Comparison of ENCODE assay signal across 24 cellular contexts in the genomic region with DNA sequence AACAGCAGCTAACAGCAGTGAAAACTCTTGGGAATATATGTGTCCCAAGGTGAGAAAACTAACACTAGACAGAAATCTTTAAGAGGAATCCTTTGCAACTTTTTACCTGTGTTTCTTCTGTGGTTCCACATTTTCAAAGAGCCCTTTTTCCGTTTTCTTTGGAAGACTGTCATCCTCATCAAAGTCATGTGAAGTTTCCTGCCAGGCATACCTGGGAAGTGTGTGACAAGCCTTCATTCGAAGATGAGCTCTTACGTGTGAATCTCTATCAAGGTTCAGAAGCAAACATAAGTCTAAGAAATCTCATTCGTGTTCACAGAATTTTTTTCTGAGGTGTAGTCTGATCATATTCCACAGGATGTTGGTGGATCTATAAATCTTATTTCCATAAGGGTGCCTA.
"Had no signal": no experiment of that assay in that cellular context is flagged by ENCODE, and none has a peak within 500 bp of the region (broad histone marks: within the 10 kb centered on the region; RNA-seq: fewer than 3 reads in every experiment).

No MANE protein-coding gene starts in this region.

- H3K27me3 ChIP-seq: stomach, suprapubic skin, testis, thyroid gland, tibial artery, tibial nerve, transverse colon, upper lobe of left lung, uterus, vagina had no signal

- H3K9me3 ChIP-seq: stomach, suprapubic skin, testis, thoracic aorta, thyroid gland, tibial artery, tibial nerve, transverse colon, upper lobe of left lung, upper lobe of right lung, uterus, vagina had no signal

- DNase-seq: stimulated activated CD4-positive, alpha-beta T cell treated with anti-CD3 and anti-CD28 coated beads, Interleukin-2, amount 100 ng/mL, for 48 hours; stimulated activated CD4-positive, alpha-beta T cell treated with anti-CD3 and anti-CD28 coated beads, Interleukin-4, amount 100 ng/mL, for 1 hour; stimulated activated CD4-positive, alpha-beta T cell treated with anti-CD3 and anti-CD28 coated beads, Interleukin-4, amount 100 ng/mL, for 24 hours; stimulated activated CD4-positive, alpha-beta T cell treated with anti-CD3 and anti-CD28 coated beads, Interleukin-4, amount 100 ng/mL, for 4 hours; stimulated activated CD8-positive, alpha-beta memory T cell treated with anti-CD3 and anti-CD28 coated beads, Interleukin-4, amount 100 ng/mL, for 48 hours; stimulated activated naive B cell treated with anti-CD40 and anti-IgM and Interleukin-4, amounts not matched to agents 10 μg/mL and 1 μg/mL and 100 μg/mL, for 72 hours; stimulated activated naive CD4-positive, alpha-beta T cell; stimulated activated naive CD4-positive, alpha-beta T cell treated with Interleukin-2 at 50 U/mL for 16 hours; stimulated activated naive CD8-positive, alpha-beta T cell treated with anti-CD3 and anti-CD28 coated beads, Interleukin-15, amount 100 ng/mL, for 72 hours; stimulated activated naive CD8-positive, alpha-beta T cell treated with anti-CD3 and anti-CD28 coated beads, Interleukin-15, Interleukin-2, amounts not matched to agents 100 U/mL and 50 U/mL, for 24 hours; stomach; substantia nigra; testis; thyroid gland; tibial artery; transverse colon; trophoblast cell; upper lobe of left lung; upper lobe of right lung; uterus had no signal

- H3K36me3 ChIP-seq: stomach, suprapubic skin, thoracic aorta, thyroid gland, tibial artery, tibial nerve, transverse colon, upper lobe of left lung, upper lobe of right lung, uterus, vagina had no signal

- H3K27ac ChIP-seq: stomach, suprapubic skin, testis, thoracic aorta, thyroid gland, tibial artery, tibial nerve, transverse colon, upper lobe of left lung, upper lobe of right lung, uterus, vagina had no signal

- H3K4me1 ChIP-seq: stomach, suprapubic skin, testis, thyroid gland, tibial artery, transverse colon, upper lobe of right lung, uterus, vagina had no signal

- H3K4me3 ChIP-seq: stomach, suprapubic skin, testis, thoracic aorta, thyroid gland, tibial artery, tibial nerve, transverse colon, upper lobe of left lung, upper lobe of right lung, uterus, vagina had no signal
